In the genomic region with DNA sequence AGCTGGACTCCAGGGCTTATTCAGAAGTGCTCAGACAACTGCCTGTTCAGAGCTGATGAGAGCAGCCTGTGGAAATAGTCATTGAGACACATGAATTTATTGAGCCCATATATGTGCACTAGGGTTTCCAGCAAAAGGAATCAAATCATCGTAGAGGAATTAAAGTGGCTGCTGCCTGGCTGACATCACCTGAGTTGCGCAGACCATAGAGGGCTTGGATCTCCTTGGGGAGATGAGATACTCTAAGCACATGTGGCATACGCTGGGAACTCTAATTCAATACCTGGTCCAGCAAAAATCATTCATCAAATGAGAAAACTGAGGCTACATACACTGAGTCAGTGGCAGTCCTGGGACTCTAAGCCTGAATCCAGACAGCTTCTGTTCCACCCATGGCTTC, we compare ENCODE assay signal across 35 cellular contexts.
"Had no signal": no experiment of that assay in that cellular context is flagged by ENCODE, and none has a peak within 500 bp of the region (broad histone marks: within the 10 kb centered on the region; RNA-seq: fewer than 3 reads in every experiment).

No MANE protein-coding gene starts in this region.

- H3K4me3 Mint-ChIP-seq: activated naive CD4-positive, alpha-beta T cell treated with anti-CD3 and anti-CD28 coated beads for 36 hours; activated naive CD8-positive, alpha-beta T cell treated with anti-CD3 and anti-CD28 coated beads for 36 hours; activated T-helper 1 cell treated with anti-CD3 and anti-CD28 coated beads, Interleukin-12 subunit alpha, Interleukin-12 subunit beta, Interleukin-2, Interleukin-4 antibody, amounts not matched to agents 30 ng/mL and 10 ng/mL and 1 ng/mL, durations not matched to agents 14 hours and 24 hours and 36 hours; brain; naive B cell; nephron progenitor cell; stimulated activated effector memory CD8-positive, alpha-beta T cell treated with anti-CD3 and anti-CD28 coated beads, Interleukin-12 subunit alpha, Interleukin-12 subunit beta, amount 100 ng/mL, for 72 hours; stimulated activated naive CD8-positive, alpha-beta T cell treated with anti-CD3 and anti-CD28 coated beads, Interleukin-15, Interleukin-2, amounts not matched to agents 100 ng/mL and 50 ng/mL, for 24 hours; T-helper 1 cell treated with Interleukin-12 subunit alpha and Interleukin-12 subunit beta and Interleukin-4 antibody, amounts not matched to agents 30 μg/mL and 1 μg/mL, for 36 hours; type B pancreatic cell had no signal

- ATAC-seq: esophagus mucosa; heart right ventricle; left lobe of liver; lower lobe of right lung; sciatic nerve; stimulated activated effector memory CD8-positive, alpha-beta T cell treated with anti-CD3 and anti-CD28 coated beads, Interleukin-12 subunit alpha, Interleukin-12 subunit beta, amount 100 ng/mL, for 72 hours had no signal

- H3K4me3 ChIP-seq: adrenal gland, heart right ventricle, lower lobe of right lung, ovary, skin epidermis, thoracic aorta, uterus had no signal

- H3K36me3 Mint-ChIP-seq: activated naive CD8-positive, alpha-beta T cell treated with anti-CD3 and anti-CD28 coated beads for 36 hours; brain; naive B cell; stimulated activated effector memory CD8-positive, alpha-beta T cell treated with anti-CD3 and anti-CD28 coated beads, Interleukin-12 subunit alpha, Interleukin-12 subunit beta, amount 100 ng/mL, for 72 hours; type B pancreatic cell had no signal

- DNase-seq: activated CD4-positive, alpha-beta T cell treated with anti-CD3 and anti-CD28 coated beads for 4 hours; activated CD4-positive, alpha-beta T cell treated with anti-CD3 and anti-CD28 coated beads, Interleukin-2, amount 50 U/mL, for 4 hours; activated CD8-positive, alpha-beta memory T cell treated with anti-CD3 and anti-CD28 coated beads, Interleukin-2, amount 50 U/mL, for 4 hours; activated effector memory CD4-positive, alpha-beta T cell treated with anti-CD3 and anti-CD28 coated beads, Interleukin-2, amount 50 U/mL, for 16 hours; activated naive CD4-positive, alpha-beta T cell treated with anti-CD3 and anti-CD28 coated beads for 36 hours; activated naive CD8-positive, alpha-beta T cell treated with anti-CD3 and anti-CD28 coated beads for 36 hours; activated T-cell treated with anti-CD3 and anti-CD28 coated beads, Interleukin-2, amount 50 U/mL, for 1 hour; aorta; foreskin fibroblast; heart right ventricle; lower lobe of right lung; naive B cell; nephron progenitor cell; ovary; retina; stimulated activated CD4-positive, alpha-beta T cell treated with anti-CD3 and anti-CD28 coated beads, Interleukin-12 subunit alpha, Interleukin-12 subunit beta, amount 100 ng/mL, for 4 hours; stimulated activated CD4-positive, alpha-beta T cell treated with anti-CD3 and anti-CD28 coated beads, Interleukin-4, amount 100 ng/mL, for 24 hours; T-helper 9 cell; uterus had no signal

- H3K4me1 ChIP-seq: adrenal gland, lower lobe of right lung, uterus had no signal

- H3K27ac Mint-ChIP-seq: activated naive CD8-positive, alpha-beta T cell treated with anti-CD3 and anti-CD28 coated beads for 36 hours; activated T-helper 1 cell treated with anti-CD3 and anti-CD28 coated beads, Interleukin-12 subunit alpha, Interleukin-12 subunit beta, Interleukin-2, Interleukin-4 antibody, amounts not matched to agents 30 ng/mL and 10 ng/mL and 1 ng/mL, durations not matched to agents 14 hours and 24 hours and 36 hours; naive B cell; nephron progenitor cell; progenitor cell of endocrine pancreas; stimulated activated effector memory CD8-positive, alpha-beta T cell treated with anti-CD3 and anti-CD28 coated beads, Interleukin-12 subunit alpha, Interleukin-12 subunit beta, amount 100 ng/mL, for 72 hours; stimulated activated naive CD8-positive, alpha-beta T cell treated with anti-CD3 and anti-CD28 coated beads, Interleukin-15, Interleukin-2, amounts not matched to agents 100 ng/mL and 50 ng/mL, for 24 hours; T-helper 1 cell treated with Interleukin-12 subunit alpha and Interleukin-12 subunit beta and Interleukin-4 antibody, amounts not matched to agents 30 μg/mL and 1 μg/mL, for 36 hours; type B pancreatic cell had no signal

- FAIRE-seq: TTC549 had no signal

- H3K4me1 Mint-ChIP-seq: naive B cell, nephron progenitor cell had no signal

- H3K9me3 Mint-ChIP-seq: activated T-helper 1 cell treated with anti-CD3 and anti-CD28 coated beads, Interleukin-12 subunit alpha, Interleukin-12 subunit beta, Interleukin-2, Interleukin-4 antibody, amounts not matched to agents 30 ng/mL and 10 ng/mL and 1 ng/mL, durations not matched to agents 14 hours and 24 hours and 36 hours; stimulated activated effector memory CD8-positive, alpha-beta T cell treated with anti-CD3 and anti-CD28 coated beads, Interleukin-12 subunit alpha, Interleukin-12 subunit beta, amount 100 ng/mL, for 72 hours; T-helper 1 cell treated with Interleukin-12 subunit alpha and Interleukin-12 subunit beta and Interleukin-4 antibody, amounts not matched to agents 30 μg/mL and 1 μg/mL, for 36 hours; type B pancreatic cell had no signal

- H3K27ac ChIP-seq: adrenal gland, heart right ventricle, lower lobe of right lung, neutrophil, ovary, skin epidermis, thoracic aorta, uterus, VCaP had no signal

- H3K36me3 ChIP-seq: adrenal gland, heart right ventricle, lower lobe of right lung, neutrophil, ovary, thoracic aorta, uterus had no signal

- H3K9me3 ChIP-seq: adrenal gland, lower lobe of right lung, neutrophil, ovary, thoracic aorta, uterus had no signal

- H3K27me3 ChIP-seq: adrenal gland, neutrophil, ovary, uterus had no signal
